ENCODE assay signal across 1 cellular context in the genomic region with DNA sequence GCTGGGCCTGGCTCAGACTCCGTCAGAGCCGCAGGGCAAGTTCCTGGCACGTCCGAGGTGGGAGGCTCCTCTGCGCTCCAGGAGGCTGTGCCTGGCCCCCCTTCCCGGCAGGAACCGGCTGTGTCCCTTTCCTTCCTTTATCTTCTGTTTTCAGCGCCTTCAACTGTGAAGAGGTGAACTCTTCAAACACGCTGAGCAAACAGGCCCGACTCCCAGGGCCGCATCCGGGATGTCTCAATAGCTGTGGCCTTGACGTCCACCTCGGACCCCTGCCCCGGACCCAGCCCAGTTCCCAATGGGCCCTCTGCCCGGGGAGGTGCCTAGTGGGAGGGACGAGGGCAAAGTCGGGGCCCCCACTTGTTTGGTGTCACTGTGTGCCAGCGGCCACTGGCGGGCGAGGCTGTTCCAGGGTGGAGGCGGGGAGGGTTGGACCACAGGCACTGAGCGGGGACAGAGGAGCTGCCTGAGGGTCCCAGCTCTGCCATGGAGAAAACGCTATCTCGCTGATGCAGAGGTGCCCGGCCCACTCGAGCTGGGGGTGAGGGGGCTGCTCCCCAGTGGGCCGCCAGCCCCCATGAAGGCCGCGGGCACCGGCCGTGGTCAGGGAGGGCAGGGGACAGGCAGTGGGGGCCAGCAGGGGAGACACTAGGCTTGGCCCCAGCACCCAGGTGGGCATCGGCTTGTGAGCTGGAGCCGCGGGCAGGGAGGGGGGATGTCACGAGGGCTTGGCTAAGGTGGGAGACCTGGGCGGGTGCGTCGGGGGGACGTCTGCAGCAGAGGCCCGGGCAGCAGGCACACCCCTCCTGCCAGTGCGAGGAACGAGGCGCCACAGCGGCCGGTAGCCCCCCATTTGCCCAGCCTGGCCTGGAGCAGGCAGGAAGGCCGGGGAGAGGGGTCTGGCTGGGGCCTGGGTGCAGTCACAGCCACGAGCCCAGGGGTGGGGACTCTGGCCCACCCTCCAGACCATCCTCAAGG.
TF ChIP-seq lines count a peak whose summit lies in the region.

No MANE protein-coding gene starts in this region.

TF ChIP-seq in A549, 52 proteins besides CTCF, POLR2A, EP300 and RAD21:
- TF ChIP-seq, protein P1, sequence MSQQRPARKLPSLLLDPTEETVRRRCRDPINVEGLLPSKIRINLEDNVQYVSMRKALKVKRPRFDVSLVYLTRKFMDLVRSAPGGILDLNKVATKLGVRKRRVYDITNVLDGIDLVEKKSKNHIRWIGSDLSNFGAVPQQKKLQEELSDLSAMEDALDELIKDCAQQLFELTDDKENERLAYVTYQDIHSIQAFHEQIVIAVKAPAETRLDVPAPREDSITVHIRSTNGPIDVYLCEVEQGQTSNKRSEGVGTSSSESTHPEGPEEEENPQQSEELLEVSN (IDR thresholded peaks at IDR 0.05; ENCODE audit: borderline replicate concordance, low read depth) = 0 out of 2 replicates have a peak, but pooled peaks have one; percentile 27
- TF ChIP-seq JUN (IDR thresholded peaks at IDR 0.05) = peak in 1 of 2 experiments; percentile 70; a peak in 3 of 5 replicates
- TF ChIP-seq, protein P2, sequence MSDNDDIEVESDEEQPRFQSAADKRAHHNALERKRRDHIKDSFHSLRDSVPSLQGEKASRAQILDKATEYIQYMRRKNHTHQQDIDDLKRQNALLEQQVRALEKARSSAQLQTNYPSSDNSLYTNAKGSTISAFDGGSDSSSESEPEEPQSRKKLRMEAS (IDR thresholded peaks at IDR 0.05) = peak; percentile 59
- TF ChIP-seq CEBPB (IDR thresholded peaks at IDR 0.05) = peak in 1 of 2 experiments; percentile 27; a peak in 1 of 4 replicates
- TF ChIP-seq NR3C1 (IDR thresholded peaks at IDR 0.05) = no peak
- peak; percentile 7; the same call in 1 of the 2 replicates for TF ChIP-seq HOXB13 (CRISPR knock-in tag; IDR thresholded peaks at IDR 0.05; ENCODE audit: low read depth)
- peak; percentile 64; the same call in 1 of the 2 replicates for TF ChIP-seq GATA3 (IDR thresholded peaks at IDR 0.05; ENCODE audit: borderline replicate concordance)
- TF ChIP-seq, protein P3, sequence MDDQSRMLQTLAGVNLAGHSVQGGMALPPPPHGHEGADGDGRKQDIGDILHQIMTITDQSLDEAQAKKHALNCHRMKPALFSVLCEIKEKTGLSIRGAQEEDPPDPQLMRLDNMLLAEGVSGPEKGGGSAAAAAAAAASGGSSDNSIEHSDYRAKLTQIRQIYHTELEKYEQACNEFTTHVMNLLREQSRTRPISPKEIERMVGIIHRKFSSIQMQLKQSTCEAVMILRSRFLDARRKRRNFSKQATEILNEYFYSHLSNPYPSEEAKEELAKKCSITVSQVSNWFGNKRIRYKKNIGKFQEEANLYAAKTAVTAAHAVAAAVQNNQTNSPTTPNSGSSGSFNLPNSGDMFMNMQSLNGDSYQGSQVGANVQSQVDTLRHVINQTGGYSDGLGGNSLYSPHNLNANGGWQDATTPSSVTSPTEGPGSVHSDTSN (IDR thresholded peaks at IDR 0.05) = no peak
